Comparison of ENCODE assay signal across 35 cellular contexts in genomic region chr1:231714440-231714839, GRCh38.
DNase-seq lines count a peak whose midpoint lies in the region; ATAC-seq, FAIRE-seq and TF ChIP-seq lines count a peak whose summit lies in the region.
"Had no signal": no experiment of that assay in that cellular context is flagged by ENCODE, and none has a peak within 500 bp of the region (broad histone marks: within the 10 kb centered on the region; RNA-seq: fewer than 3 reads in every experiment).

No MANE protein-coding gene starts in this region.

- in situ Hi-C loops in K562 (cut with MboI) = no loop called here

- DNase-seq in CD8-positive, alpha-beta T cell = no peak
- DNase-seq in HEK293T (ENCODE audit: extremely low spot score) (no peak), K562 (ENCODE audit: extremely low read depth in 1 of 4, low spot score in 3 of 4) (no peak), NCI-H446 (lab: John Stamatoyannopoulos, UW) (no peak), body of pancreas (no peak), aorta (no peak), OCI-LY7 (ENCODE audit: low spot score) (no peak)
- DNase-seq: 8988T; ACHN; AML-193; BE2C; C1 segment of cervical spinal cord; Caco-2; Calu3; CD4-positive, alpha-beta memory T cell; CD4-positive, alpha-beta T cell; CD4-positive, CD25-positive, alpha-beta regulatory T cell; CD8-positive, alpha-beta memory T cell; COR-L47; DMS 273 treated with DMSO at 0.1 percent for 48 hours; DMS153; DMS53; DMS79; DMS79 treated with DMSO at 0.1 percent for 48 hours; DND-41; EL had no signal

- H3K9me2 ChIP-seq in OCI-LY7 (ENCODE audit: insufficient read depth, low read length) = no peaks in the 10 kb centered on the region

- no peak overlapping the region for H3K9ac ChIP-seq in K562 (ENCODE audit: insufficient read depth in 1 of 2, low read depth in 2 of 2, low read length in 2 of 2)
- H3K9ac ChIP-seq: BLaER1; BLaER1 treated with 17β-estradiol and CSF1 and Interleukin-3, amounts not matched to agents 10 nM and 100 nM had no signal

- H3K79me2 ChIP-seq in K562 (ENCODE audit: control insufficient read depth, insufficient read depth, low read length) = no peaks in the 10 kb centered on the region
- H3K79me2 ChIP-seq in OCI-LY7 (ENCODE audit: insufficient read depth, low read depth, low read length) = no peaks in the 10 kb centered on the region

- H4K20me1 ChIP-seq in K562 (replicated peaks; ENCODE audit: control insufficient read depth, insufficient read depth, low read length) = no peaks in the 10 kb centered on the region
- H4K20me1 ChIP-seq in OCI-LY7 (ENCODE audit: insufficient read depth, low read length) = no peaks in the 10 kb centered on the region
- H4K20me1 ChIP-seq: BLaER1; BLaER1 treated with 17β-estradiol and CSF1 and Interleukin-3, amounts not matched to agents 10 nM and 100 nM had no signal

- no peak overlapping the region for H3K4me3 ChIP-seq in CD8-positive, alpha-beta T cell (ENCODE audit: low read depth, low read length)
- H3K4me3 ChIP-seq in HEK293 (ENCODE audit: low read depth, low read length) = no peak overlapping the region
- no peak overlapping the region for H3K4me3 ChIP-seq in K562
- H3K4me3 ChIP-seq in body of pancreas = no peak overlapping the region
- H3K4me3 ChIP-seq in aorta (ENCODE audit: low read length in 2 of 2) = no peak overlapping the region
- no peak overlapping the region for H3K4me3 ChIP-seq in OCI-LY7 (ENCODE audit: low read depth, low read length, poor library complexity, severe bottlenecking)
- H3K4me3 ChIP-seq: A549; BLaER1; BLaER1 treated with 17β-estradiol and CSF1 and Interleukin-3, amounts not matched to agents 10 nM and 100 nM had no signal

- H3K4me1 Mint-ChIP-seq in CD8-positive, alpha-beta T cell (ENCODE audit: low read depth) = no peaks in the 10 kb centered on the region
- H3K4me1 Mint-ChIP-seq: CD14-positive monocyte had no signal

- peaks cover 34% of the 10 kb centered on the region for H3K36me3 Mint-ChIP-seq in CD8-positive, alpha-beta T cell

- H3K9me3 Mint-ChIP-seq in CD8-positive, alpha-beta T cell = peaks cover 8% of the 10 kb centered on the region
- H3K9me3 Mint-ChIP-seq: CD14-positive monocyte had no signal

- CTCF ChIA-PET in CD8-positive, alpha-beta T cell (lab: Charles Lee) = no interaction called here
- CTCF ChIA-PET in HEK293 (lab: Yijun Ruan, JAX) (interaction anchor here (1.3 kb wide), 1 partner anchor 11 kb away, joined by 5 read pairs; no protein-coding TSS in a partner anchor), HEK293T (lab: Yijun Ruan, JAX) (no interaction called here), K562 (lab: Yijun Ruan, JAX; ENCODE audit: low intra/inter-chr PET ratio) (no interaction called here), OCI-LY7 (lab: Charles Lee; ENCODE audit: unreplicated experiment) (no interaction called here)

- H3K4me1 ChIP-seq in CD8-positive, alpha-beta T cell (ENCODE audit: insufficient read depth, low read length) = no peaks in the 10 kb centered on the region
- no peaks in the 10 kb centered on the region for H3K4me1 ChIP-seq in HEK293 (ENCODE audit: control insufficient read depth, insufficient read depth, low read length)
- H3K4me1 ChIP-seq in K562 (replicated peaks in 1 of 2; ENCODE audit: control insufficient read depth in 2 of 2, insufficient read depth in 2 of 2, low read length in 2 of 2) = no peaks in the 10 kb centered on the region
- H3K4me1 ChIP-seq in body of pancreas = no peaks in the 10 kb centered on the region
- H3K4me1 ChIP-seq in aorta (ENCODE audit: control insufficient read depth in 1 of 2, insufficient read depth in 2 of 2, low read length in 2 of 2) = no peaks in the 10 kb centered on the region
- H3K4me1 ChIP-seq in OCI-LY7 (ENCODE audit: insufficient read depth, low read length, poor library complexity, severe bottlenecking) = no peaks in the 10 kb centered on the region
- H3K4me1 ChIP-seq: A549; BE2C; BLaER1; BLaER1 treated with 17β-estradiol and CSF1 and Interleukin-3, amounts not matched to agents 10 nM and 100 nM had no signal

- no peaks in the 10 kb centered on the region for H3K27me3 ChIP-seq in CD8-positive, alpha-beta T cell (ENCODE audit: insufficient read depth, low read length)
- H3K27me3 ChIP-seq in K562 (ENCODE audit: control insufficient read depth in 2 of 2, insufficient read depth in 2 of 2, low read length in 2 of 2) = no peaks in the 10 kb centered on the region
- no peaks in the 10 kb centered on the region for H3K27me3 ChIP-seq in body of pancreas
- H3K27me3 ChIP-seq in aorta (ENCODE audit: control insufficient read depth in 1 of 2, insufficient read depth in 2 of 2, low read length in 1 of 2) = no peaks in the 10 kb centered on the region
- H3K27me3 ChIP-seq: BE2C; BLaER1; BLaER1 treated with 17β-estradiol and CSF1 and Interleukin-3, amounts not matched to agents 10 nM and 100 nM had no signal

- no peaks in the 10 kb centered on the region for H3K9me1 ChIP-seq in K562 (ENCODE audit: control insufficient read depth, insufficient read depth, low read length)

- H3K27me3 Mint-ChIP-seq in CD8-positive, alpha-beta T cell (ENCODE audit: low read depth) = no peaks in the 10 kb centered on the region
- H3K27me3 Mint-ChIP-seq: CD4-positive, alpha-beta memory T cell; CD4-positive, alpha-beta T cell; CD4-positive, CD25-positive, alpha-beta regulatory T cell had no signal

- FAIRE-seq in K562 (lab: Jason Lieb, UNC) = no peak
- FAIRE-seq: A204.1, A549 had no signal

- TF ChIP-seq RAD21 in K562 (CRISPR knock-in tag; conservative IDR thresholded peaks at IDR 0.05 in 1 of 2, IDR thresholded peaks at IDR 0.05 in 1 of 2) = no peak

- TF ChIP-seq EP300 in K562 (IDR thresholded peaks at IDR 0.05; ENCODE audit: low read length) = no peak

- no peak for TF ChIP-seq CTCF in CD8-positive, alpha-beta T cell (IDR thresholded peaks at IDR 0.05)
- no peak for TF ChIP-seq CTCF in HEK293 (tag by site-specific recombination; IDR thresholded peaks at IDR 0.05)
- TF ChIP-seq CTCF in K562 (IDR thresholded peaks at IDR 0.05 in 2 of 3, conservative IDR thresholded peaks at IDR 0.05 in 1 of 3; ENCODE audit: insufficient read depth in 2 of 3, low read depth in 1 of 3, low read length in 3 of 3) = no peak
- TF ChIP-seq CTCF in body of pancreas (IDR thresholded peaks at IDR 0.05) = no peak
- TF ChIP-seq CTCF in OCI-LY7 (conservative IDR thresholded peaks at IDR 0.05; ENCODE audit: low read length) = no peak

- no peaks in the 10 kb centered on the region for H3K36me3 ChIP-seq in CD8-positive, alpha-beta T cell (ENCODE audit: insufficient read depth, low read length)
- H3K36me3 ChIP-seq in HEK293 (ENCODE audit: control insufficient read depth in 2 of 2, insufficient read depth in 1 of 2, low read length in 2 of 2) (no peaks in the 10 kb centered on the region), K562 (ENCODE audit: control insufficient read depth, insufficient read depth, low read length) (no peaks in the 10 kb centered on the region), body of pancreas (replicated peaks in 1 of 2; ENCODE audit: insufficient read depth in 1 of 2, low read depth in 2 of 2) (no peaks in the 10 kb centered on the region), aorta (ENCODE audit: control insufficient read depth in 1 of 2, insufficient read depth in 2 of 2, low read length in 1 of 2) (no peaks in the 10 kb centered on the region), OCI-LY7 (ENCODE audit: insufficient read depth, low read length) (no peaks in the 10 kb centered on the region)
- H3K36me3 ChIP-seq: BE2C, BLaER1 had no signal

- H3K9me3 ChIP-seq in CD8-positive, alpha-beta T cell (ENCODE audit: low read length) = no peaks in the 10 kb centered on the region
- H3K9me3 ChIP-seq in HEK293 (ENCODE audit: control insufficient read depth, insufficient read depth, low read depth, low read length) (no peaks in the 10 kb centered on the region), K562 (replicated peaks; ENCODE audit: control insufficient read depth, insufficient read depth, low read depth, low read length) (no peaks in the 10 kb centered on the region), body of pancreas (no peaks in the 10 kb centered on the region), aorta (ENCODE audit: control insufficient read depth, low read length) (peaks cover 1% of the 10 kb centered on the region), OCI-LY7 (ENCODE audit: low read length) (no peaks in the 10 kb centered on the region)
- H3K9me3 ChIP-seq: A549, BE2C, Caco-2 had no signal

- H2AFZ ChIP-seq in K562 (ENCODE audit: low read depth, low read length) (no peak overlapping the region), OCI-LY7 (ENCODE audit: low read length) (no peak overlapping the region)

- intact Hi-C loops in CD8-positive, alpha-beta T cell (cut with DNase I, micrococcal nuclease) = no loop called here
- intact Hi-C loops in K562 (cut with micrococcal nuclease) (no loop called here), body of pancreas (cut with DNase I) (no loop called here), aorta (cut with DNase I) (no loop called here), OCI-LY7 (cut with micrococcal nuclease; ENCODE audit: unreplicated experiment) (no loop called here)

- POLR2A ChIA-PET in CD8-positive, alpha-beta T cell (lab: Charles Lee) = no interaction called here
- POLR2A ChIA-PET in HEK293 (lab: Yijun Ruan, JAX) = no interaction called here
- POLR2A ChIA-PET in HEK293T (lab: Yijun Ruan, JAX) = no interaction called here
- POLR2A ChIA-PET in K562 (lab: Yijun Ruan, JAX) = no interaction called here
- POLR2A ChIA-PET in OCI-LY7 (lab: Charles Lee) = interaction anchor here (0.7 kb wide), 1 partner anchor 268 kb away, joined by 3 read pairs; no protein-coding TSS in a partner anchor

- no peak for ATAC-seq in CD8-positive, alpha-beta T cell
- ATAC-seq in K562 (no peak), body of pancreas (no peak), aorta (ENCODE audit: low FRiP score) (no peak)
- ATAC-seq: A549 had no signal

- no peak overlapping the region for H3K27ac ChIP-seq in CD8-positive, alpha-beta T cell (ENCODE audit: low read depth, low read length)
- no peak overlapping the region for H3K27ac ChIP-seq in HEK293 (ENCODE audit: extremely low read depth, low read depth, low read length)
- no peak overlapping the region for H3K27ac ChIP-seq in K562 (ENCODE audit: extremely low read depth, low read depth, low read length)
- H3K27ac ChIP-seq in body of pancreas = no peak overlapping the region
- no peak overlapping the region for H3K27ac ChIP-seq in aorta (ENCODE audit: low read depth in 1 of 2, low read length in 2 of 2)
- H3K27ac ChIP-seq in OCI-LY7 (ENCODE audit: low read depth, low read length, poor library complexity, severe bottlenecking) = no peak overlapping the region
- H3K27ac ChIP-seq: 22Rv1; A549; BLaER1; BLaER1 treated with 17β-estradiol and CSF1 and Interleukin-3, amounts not matched to agents 10 nM and 100 nM; C4-2B had no signal

- no TSS peak for BruUV-seq in K562 (replicated peaks; lab: Mats Ljungman, UMichigan)
- no TSS peak for BruUV-seq in OCI-LY7 (replicated peaks; lab: Mats Ljungman, UMichigan)

- H3K4me3 Mint-ChIP-seq in CD8-positive, alpha-beta T cell = no peak overlapping the region
- H3K4me3 Mint-ChIP-seq: B cell; CD14-positive monocyte; CD4-positive, alpha-beta memory T cell; CD4-positive, alpha-beta T cell; CD4-positive, CD25-positive, alpha-beta regulatory T cell; CD8-positive, alpha-beta memory T cell had no signal

- H3K4me2 ChIP-seq in K562 (ENCODE audit: insufficient read depth, low read length) (no peak overlapping the region), OCI-LY7 (ENCODE audit: low read length) (no peak overlapping the region)
- H3K4me2 ChIP-seq: A549; BLaER1; BLaER1 treated with 17β-estradiol and CSF1 and Interleukin-3, amounts not matched to agents 10 nM and 100 nM had no signal

- TF ChIP-seq POLR2A in K562 (conservative IDR thresholded peaks at IDR 0.05) = no peak
- no peak for TF ChIP-seq POLR2A in body of pancreas (IDR thresholded peaks at IDR 0.05)

- peak overlapping the region; percentile 28 for H3K27ac Mint-ChIP-seq in CD8-positive, alpha-beta T cell
- H3K27ac Mint-ChIP-seq: B cell; CD4-positive, alpha-beta T cell; CD4-positive, CD25-positive, alpha-beta regulatory T cell; CD8-positive, alpha-beta memory T cell had no signal
